In genomic region chr12:48454675-48455074, GRCh38 we compare ENCODE assay signal across 10 cellular contexts. TPM values are rescaled to one million over a fixed set of nuclear protein-coding genes. Genes with fewer than 3 reads are reported as not detected.
DNase-seq lines count a peak whose midpoint lies in the region; ATAC-seq and TF ChIP-seq lines count a peak whose summit lies in the region.
"Had no signal": no experiment of that assay in that cellular context is flagged by ENCODE, and none has a peak within 500 bp of the region (broad histone marks: within the 10 kb centered on the region; RNA-seq: fewer than 3 reads in every experiment).

No MANE protein-coding gene starts in this region.

- H3K4me3 ChIP-seq in A673 (ENCODE audit: low read depth, low read length, poor library complexity, severe bottlenecking) (no peak overlapping the region), GM12875 (ENCODE audit: low read depth, low read length) (no peak overlapping the region)
- H3K4me3 ChIP-seq: gastrocnemius medialis, SJCRH30 had no signal

- POLR2A ChIA-PET in A673 (lab: Charles Lee; ENCODE audit: low non-redundant PET): no interaction called here

- TF ChIP-seq CTCF in A673 (conservative IDR thresholded peaks at IDR 0.05; ENCODE audit: low read depth, low read length) (peak; percentile 58), GM12875 (IDR thresholded peaks at IDR 0.05; ENCODE audit: borderline replicate concordance, insufficient read depth, low read depth, low read length) (peak; percentile 19; the same call in 1 of the 2 replicates)

- CTCF ChIA-PET in A673 (lab: Charles Lee): no interaction called here

- intact Hi-C loops in A673 (cut with micrococcal nuclease; ENCODE audit: unreplicated experiment): loop anchor here (10.0 kb wide), 2 partner anchors 190 to 270 kb away; partner anchors contain the start of gene CCDC184

- H3K9me3 ChIP-seq in A673 (ENCODE audit: low read depth, low read length, poor library complexity, severe bottlenecking): no peaks in the 10 kb centered on the region
- H3K9me3 ChIP-seq: gastrocnemius medialis had no signal

- no TSS peak for BruUV-seq in A673 (replicated peaks; lab: Mats Ljungman, UMichigan)

- no peaks in the 10 kb centered on the region for H3K4me1 ChIP-seq in A673 (ENCODE audit: insufficient read depth, low read length, poor library complexity, severe bottlenecking)
- H3K4me1 ChIP-seq: gastrocnemius medialis, SJCRH30 had no signal

- no peaks in the 10 kb centered on the region for H3K27me3 ChIP-seq in A673 (replicated peaks; ENCODE audit: insufficient read depth, low read depth, low read length, poor library complexity)
- H3K27me3 ChIP-seq: gastrocnemius medialis, SJCRH30 had no signal

- DNase-seq in A673 (ENCODE audit: low spot score) (peak; percentile 53), SK-N-DZ (ENCODE audit: low spot score) (peak; percentile 12), germinal center (ENCODE audit: low spot score) (peak; percentile 6), NCI-H1105 treated with DMSO at 0.1 percent for 48 hours (lab: John Stamatoyannopoulos, UW) (no peak)
- DNase-seq: gastrocnemius medialis had no signal

- ATAC-seq in GM18873 (IDR thresholded peaks at IDR 0.05; ENCODE audit: low FRiP score, unreplicated experiment): no peak
- no peak for ATAC-seq in HG02970 (IDR thresholded peaks at IDR 0.05; ENCODE audit: low FRiP score, unreplicated experiment)
- ATAC-seq in GM21723 (IDR thresholded peaks at IDR 0.05; ENCODE audit: unreplicated experiment): no peak
- ATAC-seq: gastrocnemius medialis had no signal

- H3K27ac ChIP-seq in A673 (ENCODE audit: low read depth, low read length, poor library complexity, severe bottlenecking): no peak overlapping the region
- H3K27ac ChIP-seq: gastrocnemius medialis, SJCRH30 had no signal

- H3K36me3 ChIP-seq in A673 (ENCODE audit: insufficient read depth, low read length, poor library complexity, severe bottlenecking): no peaks in the 10 kb centered on the region
- H3K36me3 ChIP-seq: gastrocnemius medialis, SJCRH30 had no signal

RNA-seq across cellular contexts. Expression of gene ANP32D, which starts 17.7 kb away (rescaled TPM):
- not detected in 2 replicates for total RNA-seq in A673 (2021)
- not detected in 2 replicates for polyA plus RNA-seq in SK-N-DZ (2014; cell fraction: cytosol; rRNA removed)
- polyA plus RNA-seq in SK-N-DZ (2014; cell fraction: nucleus; rRNA removed): not detected in 2 replicates
- total RNA-seq: gastrocnemius medialis had no signal

RNA-seq across cellular contexts. Expression of gene C12orf54, which starts 27.6 kb away (rescaled TPM):
- total RNA-seq in A673 (2021): not detected in 2 replicates
- polyA plus RNA-seq in SK-N-DZ (2014; cell fraction: cytosol; rRNA removed): not detected in 2 replicates
- 0.70 TPM in 1 of 2 replicates, not detected in the other for polyA plus RNA-seq in SK-N-DZ (2014; cell fraction: nucleus; rRNA removed)
- total RNA-seq: gastrocnemius medialis had no signal
